In the genomic region with DNA sequence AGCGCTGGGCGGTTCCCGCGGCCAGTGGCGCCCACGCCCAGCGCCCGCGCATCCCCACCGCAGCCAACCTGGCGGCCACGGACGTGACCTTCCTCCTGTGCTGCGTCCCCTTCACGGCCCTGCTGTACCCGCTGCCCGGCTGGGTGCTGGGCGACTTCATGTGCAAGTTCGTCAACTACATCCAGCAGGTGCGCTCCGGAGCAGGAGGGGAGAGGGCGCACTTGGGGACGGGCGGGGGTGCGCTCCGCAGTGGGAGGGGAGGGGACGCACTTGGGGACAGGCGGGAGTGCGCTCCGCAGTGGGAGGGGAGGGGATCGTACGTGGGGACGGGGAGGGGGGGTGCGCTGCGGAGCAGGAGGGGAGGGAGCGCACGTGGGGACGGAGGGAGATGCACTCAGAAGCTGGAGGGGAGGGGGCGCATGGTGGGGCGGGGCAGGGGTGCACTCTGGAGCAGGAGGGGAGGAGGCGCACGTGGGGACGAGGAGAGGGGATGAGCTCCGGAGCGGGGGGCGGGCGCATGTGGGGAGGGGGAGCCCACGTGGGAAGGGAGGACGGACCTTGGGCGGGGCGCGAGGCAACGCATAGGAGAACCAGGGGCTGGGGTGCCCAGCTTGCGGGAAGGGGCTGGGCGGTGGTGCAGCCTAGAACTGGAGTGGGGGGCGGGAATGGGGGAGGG, we compare ENCODE assay signal across 1 cellular context.
TF ChIP-seq lines count a peak whose summit lies in the region.

No MANE protein-coding gene starts in this region.

TF ChIP-seq in HepG2, 621 proteins besides CTCF, POLR2A, EP300 and RAD21:
- no peak for TF ChIP-seq EHMT2 (IDR thresholded peaks at IDR 0.05; ENCODE audit: borderline replicate concordance, low read depth, low read length)
- TF ChIP-seq, protein P1, sequence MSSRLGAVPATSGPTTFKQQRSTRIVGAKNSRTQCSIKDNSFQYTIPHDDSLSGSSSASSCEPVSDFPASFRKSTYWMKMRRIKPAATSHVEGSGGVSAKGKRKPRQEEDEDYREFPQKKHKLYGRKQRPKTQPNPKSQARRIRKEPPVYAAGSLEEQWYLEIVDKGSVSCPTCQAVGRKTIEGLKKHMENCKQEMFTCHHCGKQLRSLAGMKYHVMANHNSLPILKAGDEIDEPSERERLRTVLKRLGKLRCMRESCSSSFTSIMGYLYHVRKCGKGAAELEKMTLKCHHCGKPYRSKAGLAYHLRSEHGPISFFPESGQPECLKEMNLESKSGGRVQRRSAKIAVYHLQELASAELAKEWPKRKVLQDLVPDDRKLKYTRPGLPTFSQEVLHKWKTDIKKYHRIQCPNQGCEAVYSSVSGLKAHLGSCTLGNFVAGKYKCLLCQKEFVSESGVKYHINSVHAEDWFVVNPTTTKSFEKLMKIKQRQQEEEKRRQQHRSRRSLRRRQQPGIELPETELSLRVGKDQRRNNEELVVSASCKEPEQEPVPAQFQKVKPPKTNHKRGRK (CRISPR knock-in tag; IDR thresholded peaks at IDR 0.05), result no peak
- TF ChIP-seq, protein P2, sequence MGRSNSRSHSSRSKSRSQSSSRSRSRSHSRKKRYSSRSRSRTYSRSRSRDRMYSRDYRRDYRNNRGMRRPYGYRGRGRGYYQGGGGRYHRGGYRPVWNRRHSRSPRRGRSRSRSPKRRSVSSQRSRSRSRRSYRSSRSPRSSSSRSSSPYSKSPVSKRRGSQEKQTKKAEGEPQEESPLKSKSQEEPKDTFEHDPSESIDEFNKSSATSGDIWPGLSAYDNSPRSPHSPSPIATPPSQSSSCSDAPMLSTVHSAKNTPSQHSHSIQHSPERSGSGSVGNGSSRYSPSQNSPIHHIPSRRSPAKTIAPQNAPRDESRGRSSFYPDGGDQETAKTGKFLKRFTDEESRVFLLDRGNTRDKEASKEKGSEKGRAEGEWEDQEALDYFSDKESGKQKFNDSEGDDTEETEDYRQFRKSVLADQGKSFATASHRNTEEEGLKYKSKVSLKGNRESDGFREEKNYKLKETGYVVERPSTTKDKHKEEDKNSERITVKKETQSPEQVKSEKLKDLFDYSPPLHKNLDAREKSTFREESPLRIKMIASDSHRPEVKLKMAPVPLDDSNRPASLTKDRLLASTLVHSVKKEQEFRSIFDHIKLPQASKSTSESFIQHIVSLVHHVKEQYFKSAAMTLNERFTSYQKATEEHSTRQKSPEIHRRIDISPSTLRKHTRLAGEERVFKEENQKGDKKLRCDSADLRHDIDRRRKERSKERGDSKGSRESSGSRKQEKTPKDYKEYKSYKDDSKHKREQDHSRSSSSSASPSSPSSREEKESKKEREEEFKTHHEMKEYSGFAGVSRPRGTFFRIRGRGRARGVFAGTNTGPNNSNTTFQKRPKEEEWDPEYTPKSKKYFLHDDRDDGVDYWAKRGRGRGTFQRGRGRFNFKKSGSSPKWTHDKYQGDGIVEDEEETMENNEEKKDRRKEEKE (IDR thresholded peaks at IDR 0.05), result no peak
- TF ChIP-seq, protein P3, sequence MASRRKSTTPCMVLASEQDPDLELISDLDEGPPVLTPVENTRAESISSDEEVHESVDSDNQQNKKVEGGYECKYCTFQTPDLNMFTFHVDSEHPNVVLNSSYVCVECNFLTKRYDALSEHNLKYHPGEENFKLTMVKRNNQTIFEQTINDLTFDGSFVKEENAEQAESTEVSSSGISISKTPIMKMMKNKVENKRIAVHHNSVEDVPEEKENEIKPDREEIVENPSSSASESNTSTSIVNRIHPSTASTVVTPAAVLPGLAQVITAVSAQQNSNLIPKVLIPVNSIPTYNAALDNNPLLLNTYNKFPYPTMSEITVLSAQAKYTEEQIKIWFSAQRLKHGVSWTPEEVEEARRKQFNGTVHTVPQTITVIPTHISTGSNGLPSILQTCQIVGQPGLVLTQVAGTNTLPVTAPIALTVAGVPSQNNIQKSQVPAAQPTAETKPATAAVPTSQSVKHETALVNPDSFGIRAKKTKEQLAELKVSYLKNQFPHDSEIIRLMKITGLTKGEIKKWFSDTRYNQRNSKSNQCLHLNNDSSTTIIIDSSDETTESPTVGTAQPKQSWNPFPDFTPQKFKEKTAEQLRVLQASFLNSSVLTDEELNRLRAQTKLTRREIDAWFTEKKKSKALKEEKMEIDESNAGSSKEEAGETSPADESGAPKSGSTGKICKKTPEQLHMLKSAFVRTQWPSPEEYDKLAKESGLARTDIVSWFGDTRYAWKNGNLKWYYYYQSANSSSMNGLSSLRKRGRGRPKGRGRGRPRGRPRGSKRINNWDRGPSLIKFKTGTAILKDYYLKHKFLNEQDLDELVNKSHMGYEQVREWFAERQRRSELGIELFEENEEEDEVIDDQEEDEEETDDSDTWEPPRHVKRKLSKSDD (CRISPR knock-in tag; IDR thresholded peaks at IDR 0.05; ENCODE audit: low read depth), result peak; percentile 80; the same call in 1 of the 2 replicates
- no peak for TF ChIP-seq SAFB2 (CRISPR knock-in tag; IDR thresholded peaks at IDR 0.05; ENCODE audit: borderline replicate concordance, low read depth)
- TF ChIP-seq RAD51 (IDR thresholded peaks at IDR 0.05; ENCODE audit: borderline replicate concordance), result no peak
- TF ChIP-seq GATAD2A (CRISPR knock-in tag; IDR thresholded peaks at IDR 0.05), result no peak
- TF ChIP-seq, protein P4, sequence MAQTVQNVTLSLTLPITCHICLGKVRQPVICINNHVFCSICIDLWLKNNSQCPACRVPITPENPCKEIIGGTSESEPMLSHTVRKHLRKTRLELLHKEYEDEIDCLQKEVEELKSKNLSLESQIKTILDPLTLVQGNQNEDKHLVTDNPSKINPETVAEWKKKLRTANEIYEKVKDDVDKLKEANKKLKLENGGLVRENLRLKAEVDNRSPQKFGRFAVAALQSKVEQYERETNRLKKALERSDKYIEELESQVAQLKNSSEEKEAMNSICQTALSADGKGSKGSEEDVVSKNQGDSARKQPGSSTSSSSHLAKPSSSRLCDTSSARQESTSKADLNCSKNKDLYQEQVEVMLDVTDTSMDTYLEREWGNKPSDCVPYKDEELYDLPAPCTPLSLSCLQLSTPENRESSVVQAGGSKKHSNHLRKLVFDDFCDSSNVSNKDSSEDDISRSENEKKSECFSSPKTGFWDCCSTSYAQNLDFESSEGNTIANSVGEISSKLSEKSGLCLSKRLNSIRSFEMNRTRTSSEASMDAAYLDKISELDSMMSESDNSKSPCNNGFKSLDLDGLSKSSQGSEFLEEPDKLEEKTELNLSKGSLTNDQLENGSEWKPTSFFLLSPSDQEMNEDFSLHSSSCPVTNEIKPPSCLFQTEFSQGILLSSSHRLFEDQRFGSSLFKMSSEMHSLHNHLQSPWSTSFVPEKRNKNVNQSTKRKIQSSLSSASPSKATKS (CRISPR knock-in tag; IDR thresholded peaks at IDR 0.05), result no peak
- no peak for TF ChIP-seq ZKSCAN8 (CRISPR knock-in tag; IDR thresholded peaks at IDR 0.05; ENCODE audit: borderline replicate concordance)
- TF ChIP-seq LCORL (IDR thresholded peaks at IDR 0.05), result no peak
- no peak for TF ChIP-seq LCORL (CRISPR knock-in tag; IDR thresholded peaks at IDR 0.05)
- TF ChIP-seq, protein P5, sequence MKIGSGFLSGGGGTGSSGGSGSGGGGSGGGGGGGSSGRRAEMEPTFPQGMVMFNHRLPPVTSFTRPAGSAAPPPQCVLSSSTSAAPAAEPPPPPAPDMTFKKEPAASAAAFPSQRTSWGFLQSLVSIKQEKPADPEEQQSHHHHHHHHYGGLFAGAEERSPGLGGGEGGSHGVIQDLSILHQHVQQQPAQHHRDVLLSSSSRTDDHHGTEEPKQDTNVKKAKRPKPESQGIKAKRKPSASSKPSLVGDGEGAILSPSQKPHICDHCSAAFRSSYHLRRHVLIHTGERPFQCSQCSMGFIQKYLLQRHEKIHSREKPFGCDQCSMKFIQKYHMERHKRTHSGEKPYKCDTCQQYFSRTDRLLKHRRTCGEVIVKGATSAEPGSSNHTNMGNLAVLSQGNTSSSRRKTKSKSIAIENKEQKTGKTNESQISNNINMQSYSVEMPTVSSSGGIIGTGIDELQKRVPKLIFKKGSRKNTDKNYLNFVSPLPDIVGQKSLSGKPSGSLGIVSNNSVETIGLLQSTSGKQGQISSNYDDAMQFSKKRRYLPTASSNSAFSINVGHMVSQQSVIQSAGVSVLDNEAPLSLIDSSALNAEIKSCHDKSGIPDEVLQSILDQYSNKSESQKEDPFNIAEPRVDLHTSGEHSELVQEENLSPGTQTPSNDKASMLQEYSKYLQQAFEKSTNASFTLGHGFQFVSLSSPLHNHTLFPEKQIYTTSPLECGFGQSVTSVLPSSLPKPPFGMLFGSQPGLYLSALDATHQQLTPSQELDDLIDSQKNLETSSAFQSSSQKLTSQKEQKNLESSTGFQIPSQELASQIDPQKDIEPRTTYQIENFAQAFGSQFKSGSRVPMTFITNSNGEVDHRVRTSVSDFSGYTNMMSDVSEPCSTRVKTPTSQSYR (CRISPR knock-in tag; IDR thresholded peaks at IDR 0.05; ENCODE audit: borderline replicate concordance), result no peak
- TF ChIP-seq ZFP36 (IDR thresholded peaks at IDR 0.05; ENCODE audit: borderline replicate concordance, low read depth, low read length, partially characterized antibody), result no peak
- TF ChIP-seq, protein P6, sequence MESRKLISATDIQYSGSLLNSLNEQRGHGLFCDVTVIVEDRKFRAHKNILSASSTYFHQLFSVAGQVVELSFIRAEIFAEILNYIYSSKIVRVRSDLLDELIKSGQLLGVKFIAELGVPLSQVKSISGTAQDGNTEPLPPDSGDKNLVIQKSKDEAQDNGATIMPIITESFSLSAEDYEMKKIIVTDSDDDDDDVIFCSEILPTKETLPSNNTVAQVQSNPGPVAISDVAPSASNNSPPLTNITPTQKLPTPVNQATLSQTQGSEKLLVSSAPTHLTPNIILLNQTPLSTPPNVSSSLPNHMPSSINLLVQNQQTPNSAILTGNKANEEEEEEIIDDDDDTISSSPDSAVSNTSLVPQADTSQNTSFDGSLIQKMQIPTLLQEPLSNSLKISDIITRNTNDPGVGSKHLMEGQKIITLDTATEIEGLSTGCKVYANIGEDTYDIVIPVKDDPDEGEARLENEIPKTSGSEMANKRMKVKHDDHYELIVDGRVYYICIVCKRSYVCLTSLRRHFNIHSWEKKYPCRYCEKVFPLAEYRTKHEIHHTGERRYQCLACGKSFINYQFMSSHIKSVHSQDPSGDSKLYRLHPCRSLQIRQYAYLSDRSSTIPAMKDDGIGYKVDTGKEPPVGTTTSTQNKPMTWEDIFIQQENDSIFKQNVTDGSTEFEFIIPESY (CRISPR knock-in tag; IDR thresholded peaks at IDR 0.05), result 0 out of 2 replicates have a peak, but pooled peaks have one; percentile 50
- TF ChIP-seq SMAD1 (CRISPR knock-in tag; IDR thresholded peaks at IDR 0.05; ENCODE audit: borderline replicate concordance, low read depth), result no peak
- TF ChIP-seq HNRNPH1 (optimal IDR thresholded peaks at IDR 0.05; ENCODE audit: low read depth, low read length), result no peak
- TF ChIP-seq, protein P7, sequence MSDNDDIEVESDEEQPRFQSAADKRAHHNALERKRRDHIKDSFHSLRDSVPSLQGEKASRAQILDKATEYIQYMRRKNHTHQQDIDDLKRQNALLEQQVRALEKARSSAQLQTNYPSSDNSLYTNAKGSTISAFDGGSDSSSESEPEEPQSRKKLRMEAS (IDR thresholded peaks at IDR 0.05), result no peak
